10 cellular contexts compared by ENCODE assay signal in genomic region chr17:77644981-77645380, GRCh38.
DNase-seq lines count a peak whose midpoint lies in the region; ATAC-seq and TF ChIP-seq lines count a peak whose summit lies in the region.
"Had no signal": no experiment of that assay in that cellular context is flagged by ENCODE, and none has a peak within 500 bp of the region (broad histone marks: within the 10 kb centered on the region; RNA-seq: fewer than 3 reads in every experiment).

No MANE protein-coding gene starts in this region.

- H3K4me3 Mint-ChIP-seq in activated CD4-positive, alpha-beta memory T cell treated with anti-CD3 and anti-CD28 coated beads, Interleukin-2, amount 10 ng/mL, durations not matched to agents 7 days and 5 days = peak overlapping the region; percentile 58
- peak overlapping the region; percentile 80 to 86 for H3K4me3 Mint-ChIP-seq in effector memory CD8-positive, alpha-beta T cell
- H3K4me3 Mint-ChIP-seq in CD14-positive monocyte = no peak overlapping the region

- H3K27me3 Mint-ChIP-seq in activated CD4-positive, alpha-beta memory T cell treated with anti-CD3 and anti-CD28 coated beads, Interleukin-2, amount 10 ng/mL, durations not matched to agents 7 days and 5 days = peaks cover 13% of the 10 kb centered on the region
- peaks cover 8 to 15% of the 10 kb centered on the region in 2 donors for H3K27me3 Mint-ChIP-seq in effector memory CD8-positive, alpha-beta T cell
- H3K27me3 Mint-ChIP-seq in CD14-positive monocyte (ENCODE audit: low read depth in 3 of 3) = peaks cover 4 to 10% (median 10%) of the 10 kb centered on the region in 3 donors

- POLR2A ChIA-PET in activated CD4-positive, alpha-beta memory T cell treated with anti-CD3 and anti-CD28 coated beads, Interleukin-2, amount 10 ng/mL, durations not matched to agents 7 days and 5 days (lab: Charles Lee) = interaction anchor here (0.6 to 4.1 kb wide), 9 partner anchors 9 to 337 kb away, joined by 3 to 62 read pairs (median 4); partner anchors contain the start of gene TNRC6C

- H3K36me3 ChIP-seq in KOPT-K1 (ENCODE audit: insufficient read depth, low read length) = no peaks in the 10 kb centered on the region
- H3K36me3 ChIP-seq: SJSA1 had no signal

- intact Hi-C loops in CD14-positive monocyte (cut with micrococcal nuclease) = no loop called here

- peak; percentile 63 for DNase-seq in activated CD4-positive, alpha-beta memory T cell treated with anti-CD3 and anti-CD28 coated beads, Interleukin-2, amount 10 ng/mL, durations not matched to agents 7 days and 5 days
- peak; percentile 34 to 57 (median 38) for DNase-seq in effector memory CD8-positive, alpha-beta T cell
- peak; percentile 14 for DNase-seq in stimulated activated CD8-positive, alpha-beta memory T cell treated with anti-CD3 and anti-CD28 coated beads, Interleukin-4, amount 100 ng/mL, for 24 hours (ENCODE audit: low read depth)
- DNase-seq in A172 (ENCODE audit: low spot score) (no peak), GM10266 (ENCODE audit: extremely low spot score) (no peak), CD14-positive monocyte (ENCODE audit: low spot score) (no peak)
- DNase-seq: foreskin melanocyte had no signal

- H3K9me3 ChIP-seq in KOPT-K1 (ENCODE audit: insufficient read depth, low read length, poor library complexity, severe bottlenecking) = peaks cover 15% of the 10 kb centered on the region

- TF ChIP-seq CTCF in GM10266 (IDR thresholded peaks at IDR 0.05; ENCODE audit: control insufficient read depth, insufficient read depth, low read depth, missing control alignments) = no peak
- no peak for TF ChIP-seq CTCF in CD14-positive monocyte (IDR thresholded peaks at IDR 0.05)

- H3K27ac Mint-ChIP-seq in activated CD4-positive, alpha-beta memory T cell treated with anti-CD3 and anti-CD28 coated beads, Interleukin-2, amount 10 ng/mL, durations not matched to agents 7 days and 5 days = peak overlapping the region; percentile 81
- peak overlapping the region; percentile 85 to 93 for H3K27ac Mint-ChIP-seq in effector memory CD8-positive, alpha-beta T cell
- H3K27ac Mint-ChIP-seq in CD14-positive monocyte = no peak overlapping the region

- peak; percentile 62 for ATAC-seq in effector memory CD8-positive, alpha-beta T cell (replicated peaks)
- no peak for ATAC-seq in HG02938 (IDR thresholded peaks at IDR 0.05; ENCODE audit: unreplicated experiment)

- no peaks in the 10 kb centered on the region for H3K9me3 Mint-ChIP-seq in activated CD4-positive, alpha-beta memory T cell treated with anti-CD3 and anti-CD28 coated beads, Interleukin-2, amount 10 ng/mL, durations not matched to agents 7 days and 5 days
- no peaks in the 10 kb centered on the region for H3K9me3 Mint-ChIP-seq in effector memory CD8-positive, alpha-beta T cell
- peaks cover 0 to 6% (median 0%) of the 10 kb centered on the region in 7 donors for H3K9me3 Mint-ChIP-seq in CD14-positive monocyte

- H3K4me1 Mint-ChIP-seq in activated CD4-positive, alpha-beta memory T cell treated with anti-CD3 and anti-CD28 coated beads, Interleukin-2, amount 10 ng/mL, durations not matched to agents 7 days and 5 days = peaks cover 40% of the 10 kb centered on the region
- H3K4me1 Mint-ChIP-seq in effector memory CD8-positive, alpha-beta T cell (ENCODE audit: low read depth in 2 of 2) = peaks cover 15 to 24% of the 10 kb centered on the region in 2 donors
- peaks cover 3% of the 10 kb centered on the region for H3K4me1 Mint-ChIP-seq in CD14-positive monocyte

- peak overlapping the region; percentile 85 for H3K27ac ChIP-seq in KOPT-K1 (ENCODE audit: low read depth, low read length, poor library complexity, severe bottlenecking)
- H3K27ac ChIP-seq: SJSA1 had no signal

- H3K36me3 Mint-ChIP-seq in activated CD4-positive, alpha-beta memory T cell treated with anti-CD3 and anti-CD28 coated beads, Interleukin-2, amount 10 ng/mL, durations not matched to agents 7 days and 5 days (ENCODE audit: low read depth) = peaks cover 2% of the 10 kb centered on the region
- H3K36me3 Mint-ChIP-seq in effector memory CD8-positive, alpha-beta T cell (ENCODE audit: insufficient read depth) = no peaks in the 10 kb centered on the region
- H3K36me3 Mint-ChIP-seq in CD14-positive monocyte = no peaks in the 10 kb centered on the region

- CTCF ChIA-PET in activated CD4-positive, alpha-beta memory T cell treated with anti-CD3 and anti-CD28 coated beads, Interleukin-2, amount 10 ng/mL, durations not matched to agents 7 days and 5 days (lab: Charles Lee) = interaction anchor here (1.0 to 2.9 kb wide), 5 partner anchors 21 to 215 kb away, joined by 3 to 15 read pairs (median 4); no protein-coding TSS in a partner anchor

Comparison
In these comparisons a context has a peak if more than half of its experiments do, and no peak if none do; other contexts are left out.
1. DNase-seq: peak in activated CD4-positive, alpha-beta memory T cell treated with anti-CD3 and anti-CD28 coated beads, Interleukin-2, amount 10 ng/mL, durations not matched to agents 7 days and 5 days (single experiment), effector memory CD8-positive, alpha-beta T cell (3 of 3) and stimulated activated CD8-positive, alpha-beta memory T cell treated with anti-CD3 and anti-CD28 coated beads, Interleukin-4, amount 100 ng/mL, for 24 hours (single experiment); none in A172 (single experiment), GM10266 (single experiment) and CD14-positive monocyte (single experiment).
2. H3K27ac Mint-ChIP-seq: peak in activated CD4-positive, alpha-beta memory T cell treated with anti-CD3 and anti-CD28 coated beads, Interleukin-2, amount 10 ng/mL, durations not matched to agents 7 days and 5 days (single experiment) and effector memory CD8-positive, alpha-beta T cell (2 of 2); none in CD14-positive monocyte (0 of 7).
3. H3K4me3 Mint-ChIP-seq: peak in activated CD4-positive, alpha-beta memory T cell treated with anti-CD3 and anti-CD28 coated beads, Interleukin-2, amount 10 ng/mL, durations not matched to agents 7 days and 5 days (single experiment) and effector memory CD8-positive, alpha-beta T cell (2 of 2); none in CD14-positive monocyte (0 of 2).